ENCODE assay signal across 1 cellular context in genomic region chr18:51211552-51211951, GRCh38.
TF ChIP-seq lines count a peak whose summit lies in the region.

No MANE protein-coding gene starts in this region.

TF ChIP-seq in K562, 482 proteins besides CTCF, POLR2A, EP300 and RAD21 (continued from another document and continues in another):
- TF ChIP-seq ZNF282 (CRISPR knock-in tag; IDR thresholded peaks at IDR 0.05) (no peak), CCNT2 (IDR thresholded peaks at IDR 0.05; ENCODE audit: borderline replicate concordance, extremely low read depth, insufficient read length, low read depth, low read length) (no peak), BHLHE40 (IDR thresholded peaks at IDR 0.05; ENCODE audit: low read length) (no peak), RFX5 (IDR thresholded peaks at IDR 0.05; ENCODE audit: low read depth, low read length) (no peak), NFE2L1 (tag; IDR thresholded peaks at IDR 0.05; ENCODE audit: borderline replicate concordance, low read depth) (no peak), CXXC5 (CRISPR knock-in tag; IDR thresholded peaks at IDR 0.05) (peak; percentile 74), CTBP1 (IDR thresholded peaks at IDR 0.05; ENCODE audit: borderline replicate concordance) (peak; percentile 64; the same call in 1 of the 2 replicates), HES1 (IDR thresholded peaks at IDR 0.05; ENCODE audit: low read depth) (no peak), C11orf30 (IDR thresholded peaks at IDR 0.05; ENCODE audit: low read depth) (no peak), MTA1 (IDR thresholded peaks at IDR 0.05; ENCODE audit: borderline replicate concordance) (no peak; the same call in 1 of the 2 replicates), ZZZ3 (IDR thresholded peaks at IDR 0.05) (no peak), ZNF407 (IDR thresholded peaks at IDR 0.05; ENCODE audit: low read depth) (no peak), SOX6 (IDR thresholded peaks at IDR 0.05) (peak; percentile 96), SFPQ (IDR thresholded peaks at IDR 0.05; ENCODE audit: low read depth, low read length) (no peak), ZNF318 (IDR thresholded peaks at IDR 0.05; ENCODE audit: borderline replicate concordance in 1 of 2, low read depth in 1 of 2) (peak in 1 of 2 experiments; percentile 66; a peak in 2 of 4 replicates), BRD9 (IDR thresholded peaks at IDR 0.05; ENCODE audit: low read depth, partially characterized antibody) (no peak), MNT (conservative IDR thresholded peaks at IDR 0.05) (no peak), RHOXF2B (CRISPR knock-in tag; conservative IDR thresholded peaks at IDR 0.05) (no peak), ZNF695 (CRISPR knock-in tag; IDR thresholded peaks at IDR 0.05) (no peak), HNRNPLL (IDR thresholded peaks at IDR 0.05; ENCODE audit: low read depth, low read length, poor library complexity, severe bottlenecking) (no peak), ZNF436 (CRISPR knock-in tag; IDR thresholded peaks at IDR 0.05) (no peak), BRF2 (IDR thresholded peaks at IDR 0.05; ENCODE audit: borderline replicate concordance, insufficient read depth, insufficient read length) (no peak), ZNF717 (CRISPR knock-in tag; IDR thresholded peaks at IDR 0.05) (no peak), ZBTB34 (CRISPR knock-in tag; IDR thresholded peaks at IDR 0.05) (no peak), NFATC3 (IDR thresholded peaks at IDR 0.05) (no peak), SETDB1 (IDR thresholded peaks at IDR 0.05; ENCODE audit: low read length) (no peak), CBX5 (IDR thresholded peaks at IDR 0.05; ENCODE audit: borderline replicate concordance, low read depth) (no peak), ZNF124 (CRISPR knock-in tag; IDR thresholded peaks at IDR 0.05) (no peak), CAMTA2 (CRISPR knock-in tag; conservative IDR thresholded peaks at IDR 0.05) (no peak), ARID2 (IDR thresholded peaks at IDR 0.05) (no peak), PHF8 (IDR thresholded peaks at IDR 0.05; ENCODE audit: borderline replicate concordance, low read length) (no peak), MAFF (IDR thresholded peaks at IDR 0.05; ENCODE audit: low read length) (no peak), TCF7L2 (IDR thresholded peaks at IDR 0.05; ENCODE audit: low read depth, low read length) (no peak), CCAR2 (IDR thresholded peaks at IDR 0.05; ENCODE audit: low read depth, low read length) (no peak), ETV1 (tag; conservative IDR thresholded peaks at IDR 0.05; ENCODE audit: low read depth) (peak; percentile 92), SREBF2 (CRISPR knock-in tag; IDR thresholded peaks at IDR 0.05) (no peak), BACH1 (tag; IDR thresholded peaks at IDR 0.05) (0 out of 2 replicates have a peak, but pooled peaks have one; percentile 32), NFIC (IDR thresholded peaks at IDR 0.05) (no peak), ZBTB1 (CRISPR knock-in tag; IDR thresholded peaks at IDR 0.05; ENCODE audit: borderline replicate concordance, low read depth) (no peak)
